ENCODE assay signal across 8 cellular contexts in genomic region chr12:62603811-62604098, GRCh38.
DNase-seq lines count a peak whose midpoint lies in the region; ATAC-seq and TF ChIP-seq lines count a peak whose summit lies in the region.

No MANE protein-coding gene starts in this region.

- H3K4me3 Mint-ChIP-seq in IgD-negative memory B cell = peak overlapping the region; percentile 84 to 99 (median 98)
- peak overlapping the region; percentile 95 for H3K4me3 Mint-ChIP-seq in central memory CD8-positive, alpha-beta T cell

- no peaks in the 10 kb centered on the region for H3K9me3 ChIP-seq in muscle layer of colon (ENCODE audit: low read length)

- H3K27ac Mint-ChIP-seq in IgD-negative memory B cell = peak overlapping the region; percentile 100
- peak overlapping the region; percentile 98 for H3K27ac Mint-ChIP-seq in central memory CD8-positive, alpha-beta T cell (ENCODE audit: low read depth)

- no peak for ATAC-seq in central memory CD8-positive, alpha-beta T cell (replicated peaks; ENCODE audit: extremely low read depth, poor library complexity, severe bottlenecking)
- ATAC-seq in GM21367 (IDR thresholded peaks at IDR 0.05; ENCODE audit: unreplicated experiment) = no peak

- peaks cover 23 to 37% (median 30%) of the 10 kb centered on the region in 3 donors for H3K4me1 Mint-ChIP-seq in IgD-negative memory B cell
- peaks cover 34% of the 10 kb centered on the region for H3K4me1 Mint-ChIP-seq in central memory CD8-positive, alpha-beta T cell

- peaks cover 5% of the 10 kb centered on the region for H3K36me3 Mint-ChIP-seq in IgD-negative memory B cell
- peaks cover 30% of the 10 kb centered on the region for H3K36me3 Mint-ChIP-seq in central memory CD8-positive, alpha-beta T cell (ENCODE audit: insufficient read depth)

- H3K27ac ChIP-seq in 22Rv1 = peak overlapping the region; percentile 99
- peak overlapping the region; percentile 100 for H3K27ac ChIP-seq in muscle layer of colon (ENCODE audit: low read depth, low read length)

- H3K4me3 ChIP-seq in muscle layer of colon (ENCODE audit: low read depth in 1 of 2, low read length in 2 of 2) = peak overlapping the region; percentile 77 to 92

- peaks cover 24% of the 10 kb centered on the region for H3K4me1 ChIP-seq in muscle layer of colon (ENCODE audit: insufficient read depth, low read length)

- in situ Hi-C loops in ACHN (cut with HindIII; ENCODE audit: low pct_ligation_motif_present, low pct_unique_long_range_greater_than_20kb, low sequenced_read_pairs) = no loop called here

- TF ChIP-seq CTCF in 22Rv1 (IDR thresholded peaks at IDR 0.05) = no peak

- H3K9ac ChIP-seq in muscle layer of colon (ENCODE audit: low read length) = peak overlapping the region; percentile 94

- no peaks in the 10 kb centered on the region for H3K27me3 Mint-ChIP-seq in IgD-negative memory B cell
- no peaks in the 10 kb centered on the region for H3K27me3 Mint-ChIP-seq in central memory CD8-positive, alpha-beta T cell

- H3K36me3 ChIP-seq in muscle layer of colon (ENCODE audit: insufficient read depth, low read length) = no peaks in the 10 kb centered on the region

- H3K27me3 ChIP-seq in muscle layer of colon (ENCODE audit: control insufficient read depth in 1 of 2, insufficient read depth in 2 of 2, low read length in 2 of 2) = no peaks in the 10 kb centered on the region

- no peaks in the 10 kb centered on the region for H3K9me3 Mint-ChIP-seq in IgD-negative memory B cell
- H3K9me3 Mint-ChIP-seq in central memory CD8-positive, alpha-beta T cell = no peaks in the 10 kb centered on the region

- DNase-seq in central memory CD8-positive, alpha-beta T cell (ENCODE audit: low spot score in 2 of 2) = no peak
- DNase-seq in COLO829 (ENCODE audit: low spot score) (no peak), putamen (ENCODE audit: low spot score) (no peak), ACHN (no peak)
